In the genomic region with DNA sequence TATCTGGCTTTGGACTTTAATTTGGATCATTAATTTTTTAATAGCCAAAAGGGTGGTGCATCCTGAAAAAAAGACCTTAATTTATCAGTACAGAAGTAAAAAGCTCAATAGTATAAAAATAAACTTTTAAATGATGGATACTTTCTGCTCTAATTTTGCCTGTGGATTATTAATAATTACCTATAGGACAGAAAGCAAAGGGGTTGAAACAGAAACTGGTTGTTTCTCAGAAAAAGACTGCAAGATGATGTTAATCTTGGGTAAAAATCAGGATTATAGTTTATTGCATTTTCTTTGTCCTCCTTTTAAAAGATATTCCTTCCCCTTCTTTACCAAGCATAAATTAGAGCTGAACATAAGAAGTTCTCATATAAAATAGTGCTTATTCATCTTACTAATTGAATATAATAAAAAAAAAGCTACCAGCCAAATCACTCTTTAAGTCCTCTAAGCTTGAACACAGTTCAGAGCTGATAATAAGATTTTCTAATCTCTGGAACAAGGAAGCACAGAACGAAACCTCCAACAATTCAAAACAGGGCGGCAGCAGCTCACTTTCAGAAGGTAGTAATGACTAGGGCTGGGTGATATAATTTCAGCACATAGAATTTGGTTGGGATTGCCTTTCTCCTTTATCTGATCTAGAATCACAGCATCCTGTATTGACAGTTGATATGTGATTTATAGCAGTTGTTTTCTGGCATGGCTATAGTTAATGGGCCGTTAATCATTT, we compare ENCODE assay signal across 19 cellular contexts. TPM values are rescaled to one million over a fixed set of nuclear protein-coding genes. Genes with fewer than 3 reads are reported as not detected.
DNase-seq lines count a peak whose midpoint lies in the region; ATAC-seq and TF ChIP-seq lines count a peak whose summit lies in the region.
"Had no signal": no experiment of that assay in that cellular context is flagged by ENCODE, and none has a peak within 500 bp of the region (broad histone marks: within the 10 kb centered on the region; RNA-seq: fewer than 3 reads in every experiment).

No MANE protein-coding gene starts in this region.

- intact Hi-C loops in right lobe of liver (cut with DNase I) = no loop called here

- 49% methylated on average over 3 of the region's 3 CpGs for WGBS in right lobe of liver (ENCODE audit: insufficient coverage, low coverage, low lambda C conversion rate, missing lambda C conversion rate)

- no peak overlapping the region for H3K4me3 ChIP-seq in right lobe of liver
- H3K4me3 ChIP-seq: BLaER1 had no signal

- no peaks in the 10 kb centered on the region for H3K9me3 ChIP-seq in right lobe of liver
- H3K9me3 ChIP-seq: BLaER1 had no signal

- H3K27ac ChIP-seq in right lobe of liver = no peak overlapping the region
- H3K27ac ChIP-seq: BLaER1 had no signal

- ATAC-seq in GM18867 (IDR thresholded peaks at IDR 0.05; ENCODE audit: unreplicated experiment) = peak; percentile 52
- ATAC-seq in GM21381 (IDR thresholded peaks at IDR 0.05; ENCODE audit: unreplicated experiment) = peak; percentile 47
- peak; percentile 58 for ATAC-seq in HG03159 (IDR thresholded peaks at IDR 0.05; ENCODE audit: unreplicated experiment)
- ATAC-seq in right lobe of liver = no peak
- ATAC-seq: PC-3 had no signal

- no peak for TF ChIP-seq CTCF in right lobe of liver (IDR thresholded peaks at IDR 0.05)

- no peak for TF ChIP-seq POLR2A in right lobe of liver (IDR thresholded peaks at IDR 0.05)

- no peaks in the 10 kb centered on the region for H3K36me3 ChIP-seq in right lobe of liver
- H3K36me3 ChIP-seq: BLaER1 had no signal

- H3K27me3 ChIP-seq in right lobe of liver = peaks cover 0 to 4% of the 10 kb centered on the region in 2 donors
- H3K27me3 ChIP-seq: BLaER1 had no signal

- H3K4me1 ChIP-seq in right lobe of liver = no peaks in the 10 kb centered on the region
- H3K4me1 ChIP-seq: BLaER1 had no signal

- DNase-seq in OCI-M1 (lab: John Stamatoyannopoulos, UW) = peak; percentile 29
- no peak for DNase-seq in NCI-H1417 (lab: John Stamatoyannopoulos, UW)
- DNase-seq in activated CD4-positive, alpha-beta T cell treated with anti-CD3 and anti-CD28 coated beads, Interleukin-2, amount 50 U/mL, for 48 hours = no peak
- DNase-seq in right lobe of liver = no peak
- no peak for DNase-seq in kidney tubule cell (ENCODE audit: low spot score)
- DNase-seq: CD4-positive, alpha-beta memory T cell; DMS153; GF-D8; NCI-H1105 treated with DMSO at 0.1 percent for 48 hours; NCI-H1694 treated with DMSO at 0.1 percent for 48 hours; PC-3; RPMI8226; T1000 had no signal

RNA-seq across cellular contexts. Expression of gene GPR85, which starts 8.1 kb away (rescaled TPM):
- total RNA-seq in right lobe of liver = under 1 TPM; 0.06 to 0.80 (median 0.33) TPM
- total RNA-seq: CD4-positive, alpha-beta memory T cell; NCI-H460; PC-3; T-helper 1 cell treated with Interleukin-12 subunit alpha and Interleukin-12 subunit beta and Interleukin-4 antibody, amounts not matched to agents 30 ng/mL and 1 ng/mL, for 36 hours had no signal

RNA-seq across cellular contexts. Expression of gene SMIM30, which starts 23.7 kb away (rescaled TPM):
- total RNA-seq in right lobe of liver = 10 to 100 TPM; 14.2 to 31.9 (median 20.0) TPM

Comparison
In these comparisons a context has a peak if more than half of its experiments do, and no peak if none do; other contexts are left out.
1. ATAC-seq: peak in GM18867 (single experiment), GM21381 (single experiment) and HG03159 (single experiment); none in right lobe of liver (0 of 4).